ENCODE assay signal across 22 cellular contexts in genomic region chr13:67742478-67742877, GRCh38.
"Had no signal": no experiment of that assay in that cellular context is flagged by ENCODE, and none has a peak within 500 bp of the region (broad histone marks: within the 10 kb centered on the region; RNA-seq: fewer than 3 reads in every experiment).

No MANE protein-coding gene starts in this region.

- H3K9me3 ChIP-seq: breast epithelium had no signal

- H3K27me3 ChIP-seq: breast epithelium had no signal

- DNase-seq: activated CD4-positive, alpha-beta T cell treated with anti-CD3 and anti-CD28 coated beads for 4 hours; activated CD8-positive, alpha-beta memory T cell treated with anti-CD3 and anti-CD28 coated beads, Interleukin-2, amount 50 U/mL, for 4 hours; activated CD8-positive, alpha-beta T cell treated with anti-CD3 and anti-CD28 coated beads for 36 hours; activated gamma-delta T cell treated with Interleukin-2 at 50 U/mL for 16 hours; activated naive CD4-positive, alpha-beta T cell treated with anti-CD3 and anti-CD28 coated beads, Interleukin-2, amount 10 ng/mL, durations not matched to agents 7 days and 5 days; activated naive CD8-positive, alpha-beta T cell treated with anti-CD3 and anti-CD28 coated beads for 36 hours; activated T-cell treated with anti-CD3 and anti-CD28 coated beads, Interleukin-2, amount 50 U/mL, for 72 hours; caudate nucleus; MM.1S; NCI-H1105; NCI-H1436; NCI-H1694 treated with DMSO at 0.1 percent for 48 hours; NCI-H2029 treated with DMSO at 0.1 percent for 48 hours; NCI-H446; NCI-H524; SIG-M5; T-cell; T-helper 2 cell had no signal

- H3K4me3 ChIP-seq: breast epithelium had no signal

- ATAC-seq: activated CD4-positive, CD25-positive, alpha-beta regulatory T cell treated with anti-CD3 and anti-CD28 coated beads, Interleukin-2, amount 50 U/mL, for 24 hours; activated CD8-positive, alpha-beta T cell treated with anti-CD3 and anti-CD28 coated beads for 36 hours; activated T-cell treated with anti-CD3 and anti-CD28 coated beads, Interleukin-2, amount 50 U/mL, for 72 hours; T-cell had no signal

- H3K36me3 Mint-ChIP-seq: activated naive CD4-positive, alpha-beta T cell treated with anti-CD3 and anti-CD28 coated beads, Interleukin-2, amount 10 ng/mL, durations not matched to agents 7 days and 5 days; activated naive CD8-positive, alpha-beta T cell treated with anti-CD3 and anti-CD28 coated beads for 36 hours; T-cell had no signal

- H3K36me3 ChIP-seq: breast epithelium had no signal

- H3K27me3 Mint-ChIP-seq: activated CD8-positive, alpha-beta T cell treated with anti-CD3 and anti-CD28 coated beads for 36 hours; activated naive CD4-positive, alpha-beta T cell treated with anti-CD3 and anti-CD28 coated beads, Interleukin-2, amount 10 ng/mL, durations not matched to agents 7 days and 5 days; activated naive CD8-positive, alpha-beta T cell treated with anti-CD3 and anti-CD28 coated beads for 36 hours; T-cell had no signal

- H3K4me1 Mint-ChIP-seq: activated naive CD4-positive, alpha-beta T cell treated with anti-CD3 and anti-CD28 coated beads, Interleukin-2, amount 10 ng/mL, durations not matched to agents 7 days and 5 days; activated naive CD8-positive, alpha-beta T cell treated with anti-CD3 and anti-CD28 coated beads for 36 hours; T-cell had no signal

- H3K4me1 ChIP-seq: breast epithelium had no signal

- H3K27ac ChIP-seq: breast epithelium, VCaP had no signal

- H3K4me3 Mint-ChIP-seq: activated CD8-positive, alpha-beta T cell treated with anti-CD3 and anti-CD28 coated beads for 36 hours; activated naive CD4-positive, alpha-beta T cell treated with anti-CD3 and anti-CD28 coated beads, Interleukin-2, amount 10 ng/mL, durations not matched to agents 7 days and 5 days; activated naive CD8-positive, alpha-beta T cell treated with anti-CD3 and anti-CD28 coated beads for 36 hours; activated T-cell treated with anti-CD3 and anti-CD28 coated beads, Interleukin-2, amount 50 U/mL, for 72 hours; T-cell had no signal

- H3K27ac Mint-ChIP-seq: activated CD8-positive, alpha-beta T cell treated with anti-CD3 and anti-CD28 coated beads for 36 hours; activated naive CD4-positive, alpha-beta T cell treated with anti-CD3 and anti-CD28 coated beads, Interleukin-2, amount 10 ng/mL, durations not matched to agents 7 days and 5 days; activated naive CD8-positive, alpha-beta T cell treated with anti-CD3 and anti-CD28 coated beads for 36 hours; activated T-cell treated with anti-CD3 and anti-CD28 coated beads, Interleukin-2, amount 50 U/mL, for 72 hours; activated T-helper 2 cell treated with anti-CD3 and anti-CD28 coated beads, Interferon-gamma antibody, Interleukin-2, Interleukin-4, amounts not matched to agents 10 μg/mL and 5 μg/mL and 100 μg/mL, durations not matched to agents 14 hours and 24 hours and 36 hours; T-cell had no signal

- H3K9me3 Mint-ChIP-seq: activated naive CD8-positive, alpha-beta T cell treated with anti-CD3 and anti-CD28 coated beads for 36 hours had no signal
